Comparison of ENCODE assay signal across 10 cellular contexts in the genomic region with DNA sequence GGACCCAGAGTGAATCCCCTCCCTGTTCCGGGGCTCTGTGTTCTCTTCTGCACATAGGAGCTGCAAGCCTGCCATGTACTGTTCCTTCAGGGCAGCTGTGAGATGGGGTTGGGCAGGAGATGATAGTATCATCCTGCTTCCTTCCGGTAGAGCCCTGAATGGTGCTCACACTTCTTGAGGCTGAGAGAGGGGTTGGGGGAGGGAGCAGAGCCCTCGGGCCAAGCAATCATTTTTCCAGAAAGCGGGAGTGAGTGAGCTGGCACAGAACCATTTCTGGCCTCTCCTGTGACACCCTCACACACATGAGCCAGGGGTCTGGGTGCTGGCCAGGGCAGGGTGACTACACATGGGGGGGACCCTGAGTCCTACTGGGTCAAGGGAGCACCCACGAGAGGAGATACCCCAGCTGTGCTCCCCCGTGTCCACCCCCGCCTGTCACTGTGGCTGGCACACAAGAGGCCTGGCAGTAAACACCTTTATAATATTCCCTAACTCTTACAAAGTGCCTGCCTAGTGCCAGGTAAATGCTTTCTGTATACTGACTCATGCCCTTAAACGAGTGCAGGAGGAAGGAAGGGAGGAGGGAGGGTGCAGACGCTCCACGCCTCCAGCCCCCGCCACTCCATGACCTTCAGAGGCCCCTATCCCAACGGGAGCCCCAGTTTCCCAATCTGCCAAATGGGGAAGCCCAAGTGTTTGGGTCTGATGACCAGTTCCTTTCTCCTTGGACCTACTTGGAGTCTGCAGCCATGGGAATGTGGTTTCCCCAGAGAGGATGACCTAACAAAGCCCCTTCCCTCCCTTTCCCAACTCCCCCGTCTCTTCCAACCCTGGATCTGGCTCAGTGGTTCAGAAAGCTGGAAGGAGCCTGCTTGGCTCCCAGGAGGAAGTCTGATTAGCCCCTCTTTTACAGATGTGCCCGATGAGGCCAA. TPM values are rescaled to one million over a fixed set of nuclear protein-coding genes. Genes with fewer than 3 reads are reported as not detected.
A peak's percentile ranks its signal among the peaks of the same experiment; 100 is the strongest.
DNase-seq lines count a peak whose midpoint lies in the region; ATAC-seq and TF ChIP-seq lines count a peak whose summit lies in the region.
"Had no signal": no experiment of that assay in that cellular context is flagged by ENCODE, and none has a peak within 500 bp of the region (broad histone marks: within the 10 kb centered on the region; RNA-seq: fewer than 3 reads in every experiment).

No MANE protein-coding gene starts in this region.

- H3K27me3 ChIP-seq in suprapubic skin: no peaks in the 10 kb centered on the region
- no peaks in the 10 kb centered on the region for H3K27me3 ChIP-seq in SJCRH30

- peaks cover 2% of the 10 kb centered on the region for H3K27me3 Mint-ChIP-seq in IgD-negative memory B cell
- H3K27me3 Mint-ChIP-seq in activated T-cell treated with anti-CD3 and anti-CD28 coated beads, Interleukin-2, amount 50 U/mL, for 24 hours: no peaks in the 10 kb centered on the region

- DNase-seq in activated T-cell treated with anti-CD3 and anti-CD28 coated beads, Interleukin-2, amount 50 U/mL, for 24 hours: peak; percentile 66
- no peak for DNase-seq in Right ventricle myocardium superior
- DNase-seq in suprapubic skin (ENCODE audit: low spot score in 2 of 2): no peak
- DNase-seq in SJCRH30: no peak
- DNase-seq in HT-29 (ENCODE audit: low spot score): no peak

- H3K4me3 ChIP-seq in suprapubic skin (no peak overlapping the region), SJCRH30 (no peak overlapping the region)

- peaks cover 4% of the 10 kb centered on the region for H3K36me3 Mint-ChIP-seq in IgD-negative memory B cell
- peaks cover 93% of the 10 kb centered on the region for H3K36me3 Mint-ChIP-seq in activated T-cell treated with anti-CD3 and anti-CD28 coated beads, Interleukin-2, amount 50 U/mL, for 24 hours (ENCODE audit: low read depth)

- ATAC-seq in GM18907 (IDR thresholded peaks at IDR 0.05; ENCODE audit: unreplicated experiment) (peak; percentile 27), Right ventricle myocardium superior (ENCODE audit: poor library complexity) (peak; percentile 46), GM18520 (IDR thresholded peaks at IDR 0.05; ENCODE audit: unreplicated experiment) (no peak)

- H3K4me1 ChIP-seq in suprapubic skin (peaks cover 24% of the 10 kb centered on the region), SJCRH30 (peaks cover 5% of the 10 kb centered on the region)

- H3K4me1 Mint-ChIP-seq in IgD-negative memory B cell: peaks cover 36 to 81% (median 56%) of the 10 kb centered on the region in 3 donors
- H3K4me1 Mint-ChIP-seq in activated T-cell treated with anti-CD3 and anti-CD28 coated beads, Interleukin-2, amount 50 U/mL, for 24 hours (ENCODE audit: low read depth): peaks cover 89% of the 10 kb centered on the region

- TF ChIP-seq EP300 in suprapubic skin (IDR thresholded peaks at IDR 0.05): no peak

- H3K9me3 ChIP-seq in suprapubic skin (no peaks in the 10 kb centered on the region), SJCRH30 (replicated peaks) (no peaks in the 10 kb centered on the region)

- peak overlapping the region; percentile 74 to 92 (median 84) for H3K4me3 Mint-ChIP-seq in IgD-negative memory B cell
- peak overlapping the region; percentile 70 for H3K4me3 Mint-ChIP-seq in activated T-cell treated with anti-CD3 and anti-CD28 coated beads, Interleukin-2, amount 50 U/mL, for 24 hours

- H3K9me3 Mint-ChIP-seq in IgD-negative memory B cell: no peaks in the 10 kb centered on the region
- H3K9me3 Mint-ChIP-seq in activated T-cell treated with anti-CD3 and anti-CD28 coated beads, Interleukin-2, amount 50 U/mL, for 24 hours: no peaks in the 10 kb centered on the region

- TF ChIP-seq POLR2A in suprapubic skin (IDR thresholded peaks at IDR 0.05): no peak

- peak overlapping the region; percentile 63 for H3K27ac ChIP-seq in suprapubic skin
- H3K27ac ChIP-seq in SJCRH30: no peak overlapping the region

- H3K36me3 ChIP-seq in suprapubic skin (peaks cover 36% of the 10 kb centered on the region), SJCRH30 (no peaks in the 10 kb centered on the region)

- 31% methylated on average over 12 of the region's 14 CpGs for WGBS in suprapubic skin

- H3K27ac Mint-ChIP-seq in IgD-negative memory B cell: peak overlapping the region; percentile 96 to 99 (median 97)
- H3K27ac Mint-ChIP-seq in activated T-cell treated with anti-CD3 and anti-CD28 coated beads, Interleukin-2, amount 50 U/mL, for 24 hours: peak overlapping the region; percentile 97

- no peak for TF ChIP-seq CTCF in suprapubic skin (IDR thresholded peaks at IDR 0.05)

- intact Hi-C loops in Right ventricle myocardium superior (cut with DNase I): no loop called here

RNA-seq across cellular contexts. Expression of a gene that starts 15.5 kb away (rescaled TPM):
- polyA plus RNA-seq in IgD-negative memory B cell: 25.4 TPM
- total RNA-seq in Right ventricle myocardium superior (4.6 TPM), suprapubic skin (10 to 100 TPM; 10.5 to 27.1 (median 14.4) TPM)
- 2.0 and 3.1 TPM in 2 replicates for total RNA-seq in SJCRH30 (2014; rRNA removed; shearing (Covaris generic))
- total RNA-seq in HT-29 (2014; rRNA removed; shearing (Covaris generic)): 6.1 and 7.8 TPM in 2 replicates

RNA-seq across cellular contexts. Expression of a gene that starts 42.6 kb away (rescaled TPM):
- not detected for polyA plus RNA-seq in IgD-negative memory B cell
- total RNA-seq in Right ventricle myocardium superior: not detected
- 1 to 10 TPM in 1 of 4 donors, not detected in 3; 9.5 TPM for total RNA-seq in suprapubic skin
- total RNA-seq in SJCRH30 (2014; rRNA removed; shearing (Covaris generic)): not detected in 2 replicates
- total RNA-seq in HT-29 (2014; rRNA removed; shearing (Covaris generic)): not detected in 2 replicates
- total RNA-seq: lower leg skin, SK-MEL-5 had no signal

RNA-seq across cellular contexts. Expression of a gene that starts 49.4 kb away (rescaled TPM):
- not detected for polyA plus RNA-seq in IgD-negative memory B cell
- total RNA-seq in Right ventricle myocardium superior: 1.2 TPM
- 10 to 100 TPM in 1 of 4 donors, not detected in 3; 59.2 TPM for total RNA-seq in suprapubic skin
- not detected in 2 replicates for total RNA-seq in SJCRH30 (2014; rRNA removed; shearing (Covaris generic))
- not detected in 2 replicates for total RNA-seq in HT-29 (2014; rRNA removed; shearing (Covaris generic))
- total RNA-seq: lower leg skin, SK-MEL-5 had no signal
